In genomic region chr6:143698329-143698728, GRCh38 we compare ENCODE assay signal across 20 cellular contexts. TPM values are rescaled to one million over a fixed set of nuclear protein-coding genes. Genes with fewer than 3 reads are reported as not detected.
DNase-seq lines count a peak whose midpoint lies in the region; ATAC-seq, FAIRE-seq and TF ChIP-seq lines count a peak whose summit lies in the region.
"Had no signal": no experiment of that assay in that cellular context is flagged by ENCODE, and none has a peak within 500 bp of the region (broad histone marks: within the 10 kb centered on the region; RNA-seq: fewer than 3 reads in every experiment).

No MANE protein-coding gene starts in this region.

- H3K9ac ChIP-seq in HepG2 (ENCODE audit: insufficient read depth, low read depth, low read length) (no peak overlapping the region), trophoblast cell (ENCODE audit: low read length) (no peak overlapping the region)
- H3K9ac ChIP-seq: KMS-11 had no signal

- H3K79me2 ChIP-seq in HepG2 (ENCODE audit: insufficient read depth, low read length) (peaks cover 23% of the 10 kb centered on the region), trophoblast cell (ENCODE audit: control insufficient read depth, insufficient read depth, low read length, poor library complexity) (no peaks in the 10 kb centered on the region)

- H3K4me1 ChIP-seq in HepG2 (ENCODE audit: insufficient read depth, low read length) (peaks cover 59% of the 10 kb centered on the region), right lobe of liver (peaks cover 0 to 37% (median 4%) of the 10 kb centered on the region in 4 donors), trophoblast cell (ENCODE audit: control insufficient read depth in 1 of 2, insufficient read depth in 2 of 2, low read length in 2 of 2) (peaks cover 0 to 3% of the 10 kb centered on the region in 2 experiments), testis (peaks cover 63% of the 10 kb centered on the region)
- H3K4me1 ChIP-seq: BE2C had no signal

- peaks cover 85% of the 10 kb centered on the region for H3K4me1 Mint-ChIP-seq in chondrocyte (ENCODE audit: low read depth)

- FAIRE-seq in HepG2 (lab: Jason Lieb, UNC), result no peak
- FAIRE-seq: G401.6 had no signal

- H3K27me3 ChIP-seq in HepG2 (ENCODE audit: control insufficient read depth in 1 of 2, insufficient read depth in 2 of 2, low read length in 2 of 2) (no peaks in the 10 kb centered on the region), right lobe of liver (no peaks in the 10 kb centered on the region), trophoblast cell (ENCODE audit: insufficient read depth, low read length) (no peaks in the 10 kb centered on the region), testis (no peaks in the 10 kb centered on the region)
- H3K27me3 ChIP-seq: BE2C, SJSA1 had no signal

- H4K20me1 ChIP-seq in HepG2 (ENCODE audit: insufficient read depth, low read length), result no peaks in the 10 kb centered on the region

- H2AFZ ChIP-seq in HepG2 (ENCODE audit: low read length) (no peak overlapping the region), trophoblast cell (ENCODE audit: insufficient read depth, low read length, poor library complexity) (no peak overlapping the region)
- H2AFZ ChIP-seq: PC-9 had no signal

- no peak overlapping the region for H2BK120ac ChIP-seq in trophoblast cell (ENCODE audit: insufficient read depth, low read length, poor library complexity)

- peak overlapping the region; percentile 3 for H3K4ac ChIP-seq in trophoblast cell (ENCODE audit: low read depth, low read length)

- TF ChIP-seq EP300 in HepG2 (IDR thresholded peaks at IDR 0.05; ENCODE audit: low read depth in 2 of 2, low read length in 2 of 2) (no peak), HepG2 (CRISPR knock-in tag; IDR thresholded peaks at IDR 0.05; ENCODE audit: borderline replicate concordance) (no peak)

- H4K12ac ChIP-seq in trophoblast cell (ENCODE audit: low read depth, low read length), result no peak overlapping the region

- H3K4me2 ChIP-seq in HepG2 (ENCODE audit: low read depth, low read length) (no peak overlapping the region), trophoblast cell (ENCODE audit: low read length) (no peak overlapping the region)
- H3K4me2 ChIP-seq: KMS-11, PC-9 had no signal

- H3K23ac ChIP-seq in trophoblast cell (ENCODE audit: low read length), result peak overlapping the region; percentile 68

- H4K8ac ChIP-seq in trophoblast cell (ENCODE audit: low read depth, low read length), result no peak overlapping the region

- TF ChIP-seq POLR2A in HepG2 (IDR thresholded peaks at IDR 0.05; ENCODE audit: insufficient read depth in 1 of 2, low read depth in 2 of 2, low read length in 2 of 2) (no peak), right lobe of liver (IDR thresholded peaks at IDR 0.05) (no peak), testis (IDR thresholded peaks at IDR 0.05) (no peak)

- no peak for DNase-seq in HepG2 (ENCODE audit: low spot score)
- DNase-seq in right lobe of liver, result no peak
- DNase-seq in chondrocyte (ENCODE audit: low spot score), result no peak
- DNase-seq in trophoblast cell, result no peak
- no peak for DNase-seq in SHP77 treated with DMSO at 0.1 percent for 48 hours (lab: John Stamatoyannopoulos, UW)
- DNase-seq in stimulated activated CD8-positive, alpha-beta memory T cell treated with anti-CD3 and anti-CD28 coated beads, Interleukin-4, amount 100 ng/mL, for 48 hours, result no peak
- DNase-seq in testis, result no peak
- DNase-seq: BE2C; CD4-positive, CD25-positive, alpha-beta regulatory T cell; COR-L47; NCI-H1417 treated with DMSO at 0.1 percent for 48 hours; NCI-H187 treated with DMSO at 0.1 percent for 48 hours; NCI-H345; NCI-H526; PC-9 had no signal

- H3K36me3 ChIP-seq in HepG2 (replicated peaks in 1 of 2; ENCODE audit: control insufficient read depth in 1 of 2, insufficient read depth in 2 of 2, low read length in 2 of 2) (peaks cover 0 to 4% of the 10 kb centered on the region in 2 experiments; a peak in 1 of 5 replicates), right lobe of liver (no peaks in the 10 kb centered on the region), trophoblast cell (ENCODE audit: control insufficient read depth in 1 of 2, insufficient read depth in 2 of 2, low read length in 2 of 2) (peaks cover 0 to 6% of the 10 kb centered on the region in 2 experiments), testis (ENCODE audit: low read depth, missing control alignments) (no peaks in the 10 kb centered on the region)
- H3K36me3 ChIP-seq: BE2C, SJSA1 had no signal

- in situ Hi-C loops in HepG2 (cut with HindIII; ENCODE audit: extremely low pct_ligation_motif_present, low pct_unique_long_range_greater_than_20kb), result no loop called here

- POLR2A ChIA-PET in HepG2 (lab: Yijun Ruan, JAX), result no interaction called here

- no peak overlapping the region for H4K91ac ChIP-seq in trophoblast cell (ENCODE audit: low read depth, low read length)

- H2BK12ac ChIP-seq in trophoblast cell (ENCODE audit: low read length), result no peak overlapping the region

- no peaks in the 10 kb centered on the region for H3K27me3 Mint-ChIP-seq in chondrocyte (ENCODE audit: low read depth)
- H3K27me3 Mint-ChIP-seq: CD4-positive, CD25-positive, alpha-beta regulatory T cell had no signal

- no peak overlapping the region for H3K18ac ChIP-seq in trophoblast cell (ENCODE audit: low read length)

- no peak overlapping the region for H3K14ac ChIP-seq in trophoblast cell (ENCODE audit: low read length)

- no peak overlapping the region for H2BK5ac ChIP-seq in trophoblast cell (ENCODE audit: low read depth, low read length, poor library complexity)

- peak overlapping the region; percentile 16 for H3K27ac ChIP-seq in HepG2 (ENCODE audit: extremely low read length, insufficient read depth, low read length)
- no peak overlapping the region for H3K27ac ChIP-seq in right lobe of liver
- no peak overlapping the region for H3K27ac ChIP-seq in trophoblast cell (ENCODE audit: low read depth, low read length)
- peak overlapping the region in 1 of 2 donors; percentile 68 for H3K27ac ChIP-seq in testis
- H3K27ac ChIP-seq: KMS-11, PC-9, RWPE1, SJSA1 had no signal

- CTCF ChIA-PET in HepG2 (lab: Yijun Ruan, JAX; ENCODE audit: low intra/inter-chr PET ratio, low total read pairs), result no interaction called here

- TF ChIP-seq CTCF in HepG2 (CRISPR knock-in tag; IDR thresholded peaks at IDR 0.05) (no peak), right lobe of liver (IDR thresholded peaks at IDR 0.05) (no peak), chondrocyte (IDR thresholded peaks at IDR 0.05) (no peak), testis (IDR thresholded peaks at IDR 0.05) (no peak)

- no peaks in the 10 kb centered on the region for H3K79me1 ChIP-seq in trophoblast cell (ENCODE audit: low read length)

- H3K4me3 ChIP-seq in HepG2 (replicated peaks in 1 of 3; ENCODE audit: insufficient read depth in 1 of 3, low read depth in 2 of 3, low read length in 3 of 3) (no peak overlapping the region), right lobe of liver (no peak overlapping the region), trophoblast cell (ENCODE audit: low read depth, low read length) (no peak overlapping the region), testis (no peak overlapping the region)
- H3K4me3 ChIP-seq: PC-9, SJSA1 had no signal

- H3K9me3 Mint-ChIP-seq in chondrocyte (ENCODE audit: low read depth), result peaks cover 3% of the 10 kb centered on the region
- H3K9me3 Mint-ChIP-seq: CD4-positive, CD25-positive, alpha-beta regulatory T cell had no signal

- WGBS in HepG2 (ENCODE audit: low lambda C conversion rate), result 94% methylated on average over 3 of the region's 3 CpGs
- WGBS in right lobe of liver (ENCODE audit: insufficient coverage, low coverage, low lambda C conversion rate, missing lambda C conversion rate), result 74% methylated on average over 3 of the region's 3 CpGs
- WGBS in trophoblast cell (ENCODE audit: extremely low coverage, insufficient coverage, insufficient read length), result no CpG with 5 or more reads among the region's 3 CpGs
- 92 to 93% methylated on average over 3 of the region's 3 CpGs for WGBS in testis, 2 donors

- no peak overlapping the region for H2AK5ac ChIP-seq in trophoblast cell (ENCODE audit: low read length)

- H3K9me3 ChIP-seq in HepG2 (ENCODE audit: low read length), result no peaks in the 10 kb centered on the region
- no peaks in the 10 kb centered on the region for H3K9me3 ChIP-seq in right lobe of liver
- H3K9me3 ChIP-seq in trophoblast cell (ENCODE audit: insufficient read depth, low read depth, low read length), result no peaks in the 10 kb centered on the region
- H3K9me3 ChIP-seq in testis, result no peaks in the 10 kb centered on the region
- H3K9me3 ChIP-seq: BE2C, SJSA1 had no signal

- no TSS peak for BruUV-seq in HepG2 (replicated peaks; lab: Mats Ljungman, UMichigan)

- H3K36me3 Mint-ChIP-seq in chondrocyte (ENCODE audit: low read depth), result peaks cover 2% of the 10 kb centered on the region

- no peak for ATAC-seq in HepG2
- no peak for ATAC-seq in right lobe of liver
- ATAC-seq in HG02678 (IDR thresholded peaks at IDR 0.05; ENCODE audit: unreplicated experiment), result no peak

- H3K27ac Mint-ChIP-seq in chondrocyte (ENCODE audit: unreplicated experiment), result peak overlapping the region; percentile 70

- TF ChIP-seq RAD21 in HepG2 (CRISPR knock-in tag; IDR thresholded peaks at IDR 0.05), result no peak

- H3K4me3 Mint-ChIP-seq in chondrocyte (ENCODE audit: unreplicated experiment), result no peak overlapping the region

- intact Hi-C loops in HepG2 (cut with micrococcal nuclease; ENCODE audit: unreplicated experiment), result no loop called here
- intact Hi-C loops in right lobe of liver (cut with DNase I), result no loop called here
- intact Hi-C loops in testis (cut with DNase I; ENCODE audit: low total_unique reads), result no loop called here

RNA-seq across cellular contexts. Expression of gene PHACTR2, which starts 20.6 kb away (rescaled TPM):
- 28.2 and 39.1 TPM in 2 replicates for total RNA-seq in HepG2 (2016; rRNA removed; fragmentation: Illumina TruSeq; extraction: Trizol)
- total RNA-seq in HepG2 (2016; cell fraction: cytosol; rRNA removed; fragmentation: Illumina TruSeq; extraction: Trizol; ENCODE audit: low read depth), result 14.4 and 16.0 TPM in 2 replicates
- 28.7 and 34.3 TPM in 2 replicates for total RNA-seq in HepG2 (2016; cell fraction: insoluble cytoplasmic fraction; rRNA removed; fragmentation: Illumina TruSeq; extraction: Trizol)
- total RNA-seq in HepG2 (2016; cell fraction: membrane; rRNA removed; fragmentation: Illumina TruSeq; extraction: Trizol), result 29.1 and 31.7 TPM in 2 replicates
- total RNA-seq in HepG2 (2016; cell fraction: nucleus; rRNA removed; fragmentation: Illumina TruSeq; extraction: Trizol), result 27.6 and 29.4 TPM in 2 replicates
- 8.4 and 11.3 TPM in 2 replicates for polyA plus RNA-seq in HepG2 (2011; rRNA removed)
- 7.5 and 8.1 TPM in 2 replicates for polyA plus RNA-seq in HepG2 (2011; cell fraction: cytosol; rRNA removed)
- polyA plus RNA-seq in HepG2 (2011; cell fraction: nucleus; rRNA removed), result 6.0 and 7.3 TPM in 2 replicates
- 6.6 and 11.5 TPM in 2 replicates for polyA plus RNA-seq in HepG2 (2012)
- polyA plus RNA-seq in HepG2 (2016; cell fraction: cytosol; fragmentation: Illumina TruSeq; extraction: Trizol; ENCODE audit: low read depth), result 8.4 and 10.1 TPM in 2 replicates
- polyA plus RNA-seq in HepG2 (2016; cell fraction: insoluble cytoplasmic fraction; fragmentation: Illumina TruSeq; extraction: Trizol; ENCODE audit: low read depth), result 14.6 and 15.0 TPM in 2 replicates
- polyA plus RNA-seq in HepG2 (2016; cell fraction: membrane; fragmentation: Illumina TruSeq; extraction: Trizol; ENCODE audit: low read depth), result 9.6 and 11.2 TPM in 2 replicates
- 12.7 and 13.6 TPM in 2 replicates for polyA plus RNA-seq in HepG2 (2016; cell fraction: nucleus; fragmentation: Illumina TruSeq; extraction: Trizol; ENCODE audit: insufficient read depth, low read depth)
- 13.8 and 29.8 TPM in 2 replicates for polyA minus RNA-seq in HepG2 (2011; rRNA and poly(A)+ RNA removed; ENCODE audit: low replicate concordance)
- 17.3 and 19.4 TPM in 2 replicates for polyA minus RNA-seq in HepG2 (2011; cell fraction: cytosol; rRNA and poly(A)+ RNA removed)
- polyA minus RNA-seq in HepG2 (2011; cell fraction: nucleus; rRNA and poly(A)+ RNA removed), result 29.9 and 31.0 TPM in 2 replicates
- 10 to 100 TPM; 14.0 to 62.7 (median 20.9) TPM for total RNA-seq in right lobe of liver
- 104 to 255 TPM (median 110 TPM) in 3 replicates for total RNA-seq in chondrocyte
- polyA plus RNA-seq in trophoblast cell (2013), result 49.4 and 55.3 TPM in 2 replicates
- total RNA-seq in testis, result 100 to 1,000 TPM; 102 to 121 TPM
- polyA plus RNA-seq in testis (ENCODE audit: insufficient read depth, low read depth, low replicate concordance), result 18.3 TPM
